14 cellular contexts compared by ENCODE assay signal in the genomic region with DNA sequence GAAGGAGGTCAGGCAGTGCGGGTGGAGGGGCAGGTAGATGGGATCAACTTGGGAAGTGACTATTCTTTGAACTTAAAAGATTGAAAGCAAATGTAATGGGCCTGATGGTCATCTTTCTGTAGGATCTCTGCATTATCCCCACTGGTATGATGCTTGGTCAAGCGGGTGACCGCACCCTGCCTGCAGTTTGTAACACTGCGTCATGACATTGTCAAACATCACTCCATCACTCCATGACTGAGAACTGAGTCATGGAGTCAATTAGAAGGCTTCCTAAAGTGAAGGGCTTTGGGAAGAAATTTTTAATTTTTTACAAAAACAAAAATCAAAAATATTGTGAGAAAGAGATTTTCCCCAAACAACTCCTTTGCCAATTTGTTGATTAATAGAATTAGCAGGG.
DNase-seq lines count a peak whose midpoint lies in the region; ATAC-seq, FAIRE-seq and TF ChIP-seq lines count a peak whose summit lies in the region.
"Had no signal": no experiment of that assay in that cellular context is flagged by ENCODE, and none has a peak within 500 bp of the region (broad histone marks: within the 10 kb centered on the region; RNA-seq: fewer than 3 reads in every experiment).

No MANE protein-coding gene starts in this region.

- H3K4me3 ChIP-seq in A549 (no peak overlapping the region), astrocyte (ENCODE audit: insufficient read depth, low read depth, low read length) (no peak overlapping the region), GM23338 (no peak overlapping the region)
- H3K4me3 ChIP-seq: GM12878, SK-N-MC had no signal

- no peaks in the 10 kb centered on the region for H3K36me3 Mint-ChIP-seq in astrocyte (ENCODE audit: low read depth, unreplicated experiment)
- no peaks in the 10 kb centered on the region for H3K36me3 Mint-ChIP-seq in endothelial cell (ENCODE audit: low read depth, unreplicated experiment)
- H3K36me3 Mint-ChIP-seq in GM23338 (ENCODE audit: low read depth), result no peaks in the 10 kb centered on the region

- no peaks in the 10 kb centered on the region for H3K9me3 ChIP-seq in A549
- no peaks in the 10 kb centered on the region for H3K9me3 ChIP-seq in astrocyte (ENCODE audit: insufficient read depth, low read depth, low read length)

- H3K9me2 ChIP-seq in GM23338 (ENCODE audit: insufficient read depth), result no peaks in the 10 kb centered on the region

- FAIRE-seq in A549 (lab: Jason Lieb, UNC) (peak; percentile 32), astrocyte (lab: Jason Lieb, UNC) (peak; percentile 80)
- FAIRE-seq: GM12878 had no signal

- TF ChIP-seq POLR2A in A549 (IDR thresholded peaks at IDR 0.05; ENCODE audit: low read length), result no peak

- peak overlapping the region; percentile 7 for H3K4me3 Mint-ChIP-seq in astrocyte (ENCODE audit: unreplicated experiment)
- no peak overlapping the region for H3K4me3 Mint-ChIP-seq in endothelial cell (ENCODE audit: unreplicated experiment)
- no peak overlapping the region for H3K4me3 Mint-ChIP-seq in GM23338

- TF ChIP-seq EP300 in A549 (IDR thresholded peaks at IDR 0.05), result no peak

- H3K36me3 ChIP-seq in astrocyte (ENCODE audit: insufficient read depth, low read length) (no peaks in the 10 kb centered on the region), GM23338 (ENCODE audit: insufficient read depth) (no peaks in the 10 kb centered on the region)

- no peaks in the 10 kb centered on the region for H3K27me3 Mint-ChIP-seq in astrocyte (ENCODE audit: low read depth, unreplicated experiment)
- peaks cover 1% of the 10 kb centered on the region for H3K27me3 Mint-ChIP-seq in endothelial cell (ENCODE audit: unreplicated experiment)
- peaks cover 1% of the 10 kb centered on the region for H3K27me3 Mint-ChIP-seq in GM23338 (ENCODE audit: insufficient read depth, low read depth, poor library complexity)

- no peak for TF ChIP-seq CTCF in A549 (IDR thresholded peaks at IDR 0.05)
- no peak for TF ChIP-seq CTCF in astrocyte (IDR thresholded peaks at IDR 0.05; ENCODE audit: insufficient read depth, low read depth, low read length)
- TF ChIP-seq CTCF in endothelial cell (IDR thresholded peaks at IDR 0.05; ENCODE audit: unreplicated experiment), result no peak
- TF ChIP-seq CTCF in GM23338 (conservative IDR thresholded peaks at IDR 0.05; ENCODE audit: low read depth in 2 of 2), result no peak

- no peaks in the 10 kb centered on the region for H3F3A ChIP-seq in GM23338 (replicated peaks; ENCODE audit: low read depth)

- H4K20me1 ChIP-seq in astrocyte (ENCODE audit: insufficient read depth, low read length) (no peaks in the 10 kb centered on the region), GM23338 (replicated peaks; ENCODE audit: insufficient read depth) (no peaks in the 10 kb centered on the region)

- peaks cover 44% of the 10 kb centered on the region for H3K4me1 Mint-ChIP-seq in astrocyte (ENCODE audit: low read depth, unreplicated experiment)
- H3K4me1 Mint-ChIP-seq in endothelial cell (ENCODE audit: unreplicated experiment), result no peaks in the 10 kb centered on the region
- peaks cover 12% of the 10 kb centered on the region for H3K4me1 Mint-ChIP-seq in GM23338

- CTCF ChIA-PET in A549 (lab: Yijun Ruan, JAX), result interaction anchor here (1.0 to 14.1 kb wide), 11 partner anchors 10 to 251 kb away, joined by 3 to 320 read pairs (median 10); no protein-coding TSS in a partner anchor

- H3K79me2 ChIP-seq in astrocyte (ENCODE audit: insufficient read depth, low read length) (no peaks in the 10 kb centered on the region), GM23338 (replicated peaks; ENCODE audit: insufficient read depth) (no peaks in the 10 kb centered on the region)

- H3K27ac Mint-ChIP-seq in astrocyte (ENCODE audit: unreplicated experiment) (peak overlapping the region; percentile 97), endothelial cell (ENCODE audit: unreplicated experiment) (no peak overlapping the region), GM23338 (no peak overlapping the region)

- POLR2A ChIA-PET in A549 (lab: Yijun Ruan, JAX), result interaction anchor here (1.5 to 2.0 kb wide), 4 partner anchors 45 to 124 kb away, joined by 7 to 32 read pairs (median 10); no protein-coding TSS in a partner anchor

- intact Hi-C loops in left cardiac atrium (cut with DNase I), result no loop called here

- no peak for TF ChIP-seq RAD21 in A549 (conservative IDR thresholded peaks at IDR 0.05 in 1 of 2, IDR thresholded peaks at IDR 0.05 in 1 of 2)

- peak overlapping the region; percentile 89 to 91 for H3K27ac ChIP-seq in A549
- H3K27ac ChIP-seq in astrocyte (ENCODE audit: low read depth, low read length), result peak overlapping the region; percentile 99
- no peak overlapping the region for H3K27ac ChIP-seq in GM23338 (ENCODE audit: low read depth)
- H3K27ac ChIP-seq: SK-N-MC had no signal

- H3K4me1 ChIP-seq in A549 (peaks cover 39% of the 10 kb centered on the region), astrocyte (ENCODE audit: insufficient read depth, low read length) (peaks cover 42% of the 10 kb centered on the region), GM23338 (ENCODE audit: insufficient read depth) (no peaks in the 10 kb centered on the region)

- H3K4me2 ChIP-seq in A549 (peak overlapping the region; percentile 78), astrocyte (ENCODE audit: low read length) (peak overlapping the region; percentile 83), GM23338 (no peak overlapping the region)

- no peaks in the 10 kb centered on the region for H3K27me3 ChIP-seq in astrocyte (ENCODE audit: insufficient read depth, low read length)
- H3K27me3 ChIP-seq in GM23338 (ENCODE audit: insufficient read depth), result no peaks in the 10 kb centered on the region

- ATAC-seq in A549 (peak; percentile 60 to 62; a peak in 5 of 6 replicates), GM18867 (IDR thresholded peaks at IDR 0.05; ENCODE audit: unreplicated experiment) (no peak), GM23338 (no peak), left cardiac atrium (no peak)
- ATAC-seq: GM12878 had no signal

- H3K9me3 Mint-ChIP-seq in astrocyte (ENCODE audit: unreplicated experiment) (no peaks in the 10 kb centered on the region), endothelial cell (ENCODE audit: unreplicated experiment) (no peaks in the 10 kb centered on the region), GM23338 (no peaks in the 10 kb centered on the region)

- H2AFZ ChIP-seq in astrocyte (ENCODE audit: low read depth, low read length) (no peak overlapping the region), GM23338 (no peak overlapping the region)

- DNase-seq in A549 (ENCODE audit: low read depth in 1 of 2, low spot score in 1 of 2) (peak; percentile 71 to 82), HS-27A (ENCODE audit: low read depth) (peak; percentile 79), astrocyte (ENCODE audit: low read depth) (peak; percentile 85), glomerular visceral epithelial cell (ENCODE audit: extremely low spot score) (peak; percentile 84), endothelial cell (ENCODE audit: low spot score) (no peak), GM23338 (ENCODE audit: low spot score) (no peak), left cardiac atrium (no peak)
- DNase-seq: DMS153; effector CD4-positive, alpha-beta T cell; NCI-H1417 treated with DMSO at 0.1 percent for 48 hours; posterior cingulate gyrus had no signal

- 25% methylated on average over 4 of the region's 4 CpGs for WGBS in A549 (ENCODE audit: missing lambda C conversion rate)

- H3K9ac ChIP-seq in astrocyte (ENCODE audit: low read length), result peak overlapping the region; percentile 86

TF ChIP-seq in A549, 52 proteins besides CTCF, POLR2A, EP300 and RAD21 (continues in another document):
- peak; percentile 59 for TF ChIP-seq HOXB5 (CRISPR knock-in tag; IDR thresholded peaks at IDR 0.05)
- TF ChIP-seq FOSL2 (IDR thresholded peaks at IDR 0.05), result peak; percentile 63; the same call in 1 of the 2 replicates
- peak; percentile 84 for TF ChIP-seq FOSL2 (CRISPR knock-in tag; IDR thresholded peaks at IDR 0.05)
- TF ChIP-seq, protein P1, sequence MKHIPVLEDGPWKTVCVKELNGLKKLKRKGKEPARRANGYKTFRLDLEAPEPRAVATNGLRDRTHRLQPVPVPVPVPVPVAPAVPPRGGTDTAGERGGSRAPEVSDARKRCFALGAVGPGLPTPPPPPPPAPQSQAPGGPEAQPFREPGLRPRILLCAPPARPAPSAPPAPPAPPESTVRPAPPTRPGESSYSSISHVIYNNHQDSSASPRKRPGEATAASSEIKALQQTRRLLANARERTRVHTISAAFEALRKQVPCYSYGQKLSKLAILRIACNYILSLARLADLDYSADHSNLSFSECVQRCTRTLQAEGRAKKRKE (CRISPR knock-in tag; IDR thresholded peaks at IDR 0.05; ENCODE audit: low read depth), result peak; percentile 31; the same call in 1 of the 2 replicates
- TF ChIP-seq, protein P2, sequence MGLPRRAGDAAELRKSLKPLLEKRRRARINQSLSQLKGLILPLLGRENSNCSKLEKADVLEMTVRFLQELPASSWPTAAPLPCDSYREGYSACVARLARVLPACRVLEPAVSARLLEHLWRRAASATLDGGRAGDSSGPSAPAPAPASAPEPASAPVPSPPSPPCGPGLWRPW (IDR thresholded peaks at IDR 0.05), result no peak
- TF ChIP-seq POLR2AphosphoS2 (conservative IDR thresholded peaks at IDR 0.05; ENCODE audit: low read length), result no peak

TF ChIP-seq in GM23338, 12 proteins besides CTCF, POLR2A, EP300 and RAD21 (continues in another document):
- TF ChIP-seq CREB1 (CRISPR knock-in tag; IDR thresholded peaks at IDR 0.05; ENCODE audit: low read depth), result no peak
- no peak for TF ChIP-seq ZNF331 (CRISPR knock-in tag; IDR thresholded peaks at IDR 0.05; ENCODE audit: low read depth)
- TF ChIP-seq, protein P3, sequence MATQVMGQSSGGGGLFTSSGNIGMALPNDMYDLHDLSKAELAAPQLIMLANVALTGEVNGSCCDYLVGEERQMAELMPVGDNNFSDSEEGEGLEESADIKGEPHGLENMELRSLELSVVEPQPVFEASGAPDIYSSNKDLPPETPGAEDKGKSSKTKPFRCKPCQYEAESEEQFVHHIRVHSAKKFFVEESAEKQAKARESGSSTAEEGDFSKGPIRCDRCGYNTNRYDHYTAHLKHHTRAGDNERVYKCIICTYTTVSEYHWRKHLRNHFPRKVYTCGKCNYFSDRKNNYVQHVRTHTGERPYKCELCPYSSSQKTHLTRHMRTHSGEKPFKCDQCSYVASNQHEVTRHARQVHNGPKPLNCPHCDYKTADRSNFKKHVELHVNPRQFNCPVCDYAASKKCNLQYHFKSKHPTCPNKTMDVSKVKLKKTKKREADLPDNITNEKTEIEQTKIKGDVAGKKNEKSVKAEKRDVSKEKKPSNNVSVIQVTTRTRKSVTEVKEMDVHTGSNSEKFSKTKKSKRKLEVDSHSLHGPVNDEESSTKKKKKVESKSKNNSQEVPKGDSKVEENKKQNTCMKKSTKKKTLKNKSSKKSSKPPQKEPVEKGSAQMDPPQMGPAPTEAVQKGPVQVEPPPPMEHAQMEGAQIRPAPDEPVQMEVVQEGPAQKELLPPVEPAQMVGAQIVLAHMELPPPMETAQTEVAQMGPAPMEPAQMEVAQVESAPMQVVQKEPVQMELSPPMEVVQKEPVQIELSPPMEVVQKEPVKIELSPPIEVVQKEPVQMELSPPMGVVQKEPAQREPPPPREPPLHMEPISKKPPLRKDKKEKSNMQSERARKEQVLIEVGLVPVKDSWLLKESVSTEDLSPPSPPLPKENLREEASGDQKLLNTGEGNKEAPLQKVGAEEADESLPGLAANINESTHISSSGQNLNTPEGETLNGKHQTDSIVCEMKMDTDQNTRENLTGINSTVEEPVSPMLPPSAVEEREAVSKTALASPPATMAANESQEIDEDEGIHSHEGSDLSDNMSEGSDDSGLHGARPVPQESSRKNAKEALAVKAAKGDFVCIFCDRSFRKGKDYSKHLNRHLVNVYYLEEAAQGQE (IDR thresholded peaks at IDR 0.05; ENCODE audit: unreplicated experiment), result no peak

Comparison
In these comparisons a context has a peak if more than half of its experiments do, and no peak if none do; other contexts are left out.
1. ATAC-seq: peak in A549 (2 of 2); none in GM18867 (single experiment), GM23338 (single experiment) and left cardiac atrium (0 of 2).
2. DNase-seq: peak in A549 (2 of 2), HS-27A (single experiment), astrocyte (single experiment) and glomerular visceral epithelial cell (single experiment); none in endothelial cell (single experiment), GM23338 (single experiment) and left cardiac atrium (single experiment).